Comparison of ENCODE assay signal across 8 cellular contexts in the genomic region with DNA sequence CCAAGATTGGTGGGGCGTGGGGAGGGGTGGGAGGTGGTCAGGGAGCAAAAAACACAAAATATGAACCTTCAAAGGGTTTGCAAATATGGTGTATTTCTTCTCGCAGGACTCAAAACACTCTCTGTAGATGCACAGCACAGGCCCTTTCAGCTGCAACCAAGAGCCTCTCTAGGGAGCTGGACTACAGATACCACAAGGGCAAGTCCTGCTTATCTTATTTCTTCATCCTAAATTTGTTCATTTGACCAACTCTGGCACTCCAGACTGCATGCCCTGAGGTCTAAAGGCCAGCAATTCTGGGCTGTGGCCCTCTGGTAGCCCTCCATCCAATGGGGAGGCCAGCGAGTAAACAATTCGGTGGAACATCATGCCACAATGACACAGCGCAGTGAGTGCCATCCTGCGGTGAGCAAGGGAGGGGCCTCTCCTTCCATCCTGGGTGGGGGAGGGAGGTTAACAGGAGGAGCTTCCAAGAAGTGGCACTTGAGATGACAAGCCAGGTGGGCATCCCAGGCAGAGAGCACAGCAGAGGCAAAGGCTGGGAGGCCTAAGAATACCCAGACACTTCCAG. TPM values are rescaled to one million over a fixed set of nuclear protein-coding genes. Genes with fewer than 3 reads are reported as not detected.
DNase-seq lines count a peak whose midpoint lies in the region; ATAC-seq, FAIRE-seq and TF ChIP-seq lines count a peak whose summit lies in the region.

No MANE protein-coding gene starts in this region.

- H3K27ac Mint-ChIP-seq in activated naive CD8-positive, alpha-beta T cell, result peak overlapping the region; percentile 99

- H3K4me3 ChIP-seq in psoas muscle (no peak overlapping the region), uterus (no peak overlapping the region)

- peaks cover 0 to 6% (median 0%) of the 10 kb centered on the region in 3 donors for H3K27me3 ChIP-seq in psoas muscle (ENCODE audit: insufficient read depth in 3 of 3, low read length in 2 of 3)
- H3K27me3 ChIP-seq in uterus, result no peaks in the 10 kb centered on the region

- peak overlapping the region; percentile 96 for H3K4me3 Mint-ChIP-seq in activated naive CD8-positive, alpha-beta T cell

- peaks cover 2% of the 10 kb centered on the region for H3K36me3 Mint-ChIP-seq in activated naive CD8-positive, alpha-beta T cell

- no peaks in the 10 kb centered on the region for H3K27me3 Mint-ChIP-seq in activated naive CD8-positive, alpha-beta T cell

- intact Hi-C loops in psoas muscle (cut with DNase I) (no loop called here), uterus (cut with DNase I; ENCODE audit: low total_unique reads) (no loop called here)

- H3K36me3 ChIP-seq in psoas muscle (ENCODE audit: insufficient read depth in 1 of 2, low read depth in 1 of 2) (no peaks in the 10 kb centered on the region), uterus (no peaks in the 10 kb centered on the region)

- H3K9me3 Mint-ChIP-seq in activated naive CD8-positive, alpha-beta T cell (ENCODE audit: low read depth), result no peaks in the 10 kb centered on the region

- peaks cover 75% of the 10 kb centered on the region for H3K4me1 Mint-ChIP-seq in activated naive CD8-positive, alpha-beta T cell (ENCODE audit: low read depth)

- H3K9me3 ChIP-seq in psoas muscle (no peaks in the 10 kb centered on the region), uterus (no peaks in the 10 kb centered on the region)

- TF ChIP-seq POLR2A in GM19193 (IDR thresholded peaks at IDR 0.05; ENCODE audit: extremely low read depth, insufficient read depth, insufficient read length), result peak; percentile 28
- no peak for TF ChIP-seq POLR2A in uterus (IDR thresholded peaks at IDR 0.05)
- no peak for TF ChIP-seq POLR2A in H54 (IDR thresholded peaks at IDR 0.05; ENCODE audit: low read depth, low read length)

- DNase-seq in NCI-H524 treated with DMSO at 0.1 percent for 48 hours (lab: John Stamatoyannopoulos, UW), result peak; percentile 80
- no peak for DNase-seq in psoas muscle
- no peak for DNase-seq in uterus
- DNase-seq in H54 (ENCODE audit: insufficient read length, low spot score), result no peak
- no peak for DNase-seq in NCI-H226
- DNase-seq in NCI-H748 (lab: John Stamatoyannopoulos, UW; ENCODE audit: unreplicated experiment), result no peak

- peak; percentile 32 to 74 (median 62) for ATAC-seq in psoas muscle

- peaks cover 10% of the 10 kb centered on the region for H3K4me1 ChIP-seq in psoas muscle
- H3K4me1 ChIP-seq in uterus, result peaks cover 9 to 17% of the 10 kb centered on the region in 2 donors

- H3K27ac ChIP-seq in psoas muscle, result peak overlapping the region; percentile 3
- no peak overlapping the region for H3K27ac ChIP-seq in uterus

- no peak for FAIRE-seq in H54 (lab: Jason Lieb, UNC)

- 62 to 73% (median 67%) methylated on average over 6 of the region's 6 CpGs for WGBS in psoas muscle, 3 donors

- TF ChIP-seq CTCF in psoas muscle (IDR thresholded peaks at IDR 0.05) (no peak), uterus (IDR thresholded peaks at IDR 0.05) (no peak)

RNA-seq across cellular contexts. Expression of a gene that starts 0.6 kb away (rescaled TPM):
- total RNA-seq in psoas muscle, result 1 to 10 TPM; 1.5 to 2.3 (median 1.8) TPM
- 1 to 10 TPM in 2 of 3 donors, under 1 TPM in 1; 0.62 to 3.8 (median 1.2) TPM for polyA plus RNA-seq in psoas muscle
- total RNA-seq in uterus, result 1 to 10 TPM; 1.5 to 6.5 (median 2.9) TPM

RNA-seq across cellular contexts. Expression of a gene that starts 36.4 kb away (rescaled TPM):
- 1 to 10 TPM in 2 of 4 donors, under 1 TPM in 2; 0.25 to 2.6 (median 0.68) TPM for total RNA-seq in psoas muscle
- polyA plus RNA-seq in psoas muscle, result under 1 TPM; 0.31 to 0.99 (median 0.34) TPM
- 100 to 1,000 TPM in 1 of 4 donors, 10 to 100 TPM in 2, 1 to 10 TPM in 1; 9.1 to 102 (median 12.4) TPM for total RNA-seq in uterus
